In genomic region chr6:706161-706560, GRCh38 we compare ENCODE assay signal across 17 cellular contexts. TPM values are rescaled to one million over a fixed set of nuclear protein-coding genes. Genes with fewer than 3 reads are reported as not detected.
"Had no signal": no experiment of that assay in that cellular context is flagged by ENCODE, and none has a peak within 500 bp of the region (broad histone marks: within the 10 kb centered on the region; RNA-seq: fewer than 3 reads in every experiment).

No MANE protein-coding gene starts in this region.

- H3K9me3 Mint-ChIP-seq: activated naive CD8-positive, alpha-beta T cell treated with anti-CD3 and anti-CD28 coated beads for 36 hours; activated T-cell treated with anti-CD3 and anti-CD28 coated beads, Interleukin-2, amount 50 U/mL, for 24 hours; naive thymus-derived CD8-positive, alpha-beta T cell had no signal

- H3K27ac Mint-ChIP-seq: activated naive CD8-positive, alpha-beta T cell treated with anti-CD3 and anti-CD28 coated beads for 36 hours; activated T-cell treated with anti-CD3 and anti-CD28 coated beads, Interleukin-2, amount 50 U/mL, for 24 hours; naive thymus-derived CD8-positive, alpha-beta T cell had no signal

- H3K4me3 Mint-ChIP-seq: activated naive CD8-positive, alpha-beta T cell treated with anti-CD3 and anti-CD28 coated beads for 36 hours; activated T-cell treated with anti-CD3 and anti-CD28 coated beads, Interleukin-2, amount 50 U/mL, for 24 hours; naive thymus-derived CD8-positive, alpha-beta T cell had no signal

- H3K4me3 ChIP-seq: mucosa of descending colon, psoas muscle, suprapubic skin, upper lobe of right lung had no signal

- ATAC-seq: activated CD4-positive, CD25-positive, alpha-beta regulatory T cell treated with anti-CD3 and anti-CD28 coated beads, Interleukin-2, amount 50 U/mL, for 24 hours; left cardiac atrium; mucosa of descending colon; naive thymus-derived CD8-positive, alpha-beta T cell; psoas muscle; stimulated activated naive CD8-positive, alpha-beta T cell treated with anti-CD3 and anti-CD28 coated beads, Interleukin-15, Interleukin-2, amounts not matched to agents 100 U/mL and 50 U/mL, for 24 hours; upper lobe of right lung had no signal

- H3K36me3 ChIP-seq: suprapubic skin, upper lobe of right lung had no signal

- H3K9me3 ChIP-seq: mucosa of descending colon, psoas muscle, suprapubic skin, upper lobe of right lung had no signal

- H3K27ac ChIP-seq: psoas muscle, suprapubic skin, upper lobe of right lung had no signal

- DNase-seq: activated CD4-positive, alpha-beta T cell treated with anti-CD3 and anti-CD28 coated beads, Interleukin-2, amount 50 U/mL, for 4 hours; activated gamma-delta T cell treated with Interleukin-2 at 50 U/mL for 16 hours; activated naive CD8-positive, alpha-beta T cell treated with anti-CD3 and anti-CD28 coated beads for 36 hours; activated T-cell treated with anti-CD3 and anti-CD28 coated beads, Interleukin-2, amount 50 U/mL, for 24 hours; aorta; hypothalamus; left cardiac atrium; mammary epithelial cell; mucosa of descending colon; naive thymus-derived CD8-positive, alpha-beta T cell; psoas muscle; stimulated activated CD4-positive, alpha-beta T cell treated with anti-CD3 and anti-CD28 coated beads, Interleukin-4, amount 100 ng/mL, for 1 hour; stimulated activated CD8-positive, alpha-beta memory T cell treated with anti-CD3 and anti-CD28 coated beads, Interleukin-4, amount 100 ng/mL, for 48 hours; stimulated activated naive CD8-positive, alpha-beta T cell treated with anti-CD3 and anti-CD28 coated beads, Interleukin-15, Interleukin-2, amounts not matched to agents 100 U/mL and 50 U/mL, for 24 hours; upper lobe of right lung had no signal

- H3K27me3 ChIP-seq: upper lobe of right lung had no signal

- H3K36me3 Mint-ChIP-seq: activated naive CD8-positive, alpha-beta T cell treated with anti-CD3 and anti-CD28 coated beads for 36 hours; naive thymus-derived CD8-positive, alpha-beta T cell had no signal

RNA-seq across cellular contexts. Expression of gene HUS1B, which starts 49.3 kb away (rescaled TPM):
- total RNA-seq: left cardiac atrium had no signal
